ENCODE assay signal across 2 cellular contexts in the genomic region with DNA sequence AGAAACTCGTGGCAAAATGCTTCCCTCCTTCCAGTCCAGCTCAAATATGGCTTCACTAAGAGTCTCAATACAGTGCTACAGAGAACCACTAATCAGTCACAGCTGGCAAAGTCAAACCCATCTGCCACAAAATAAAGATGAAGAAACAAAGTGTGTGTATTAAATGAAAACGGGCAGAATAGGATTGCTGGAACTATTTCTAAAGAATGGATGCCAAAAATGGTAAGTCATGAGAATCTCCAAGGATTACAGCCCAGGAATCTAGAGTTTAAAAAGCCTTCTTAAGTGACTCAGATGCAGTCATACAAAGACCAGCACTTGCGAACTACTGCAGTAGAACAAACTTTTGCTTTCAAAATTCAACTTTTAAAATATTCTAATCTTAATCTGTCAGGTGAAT.
A peak's percentile ranks its signal among the peaks of the same experiment; 100 is the strongest.
TF ChIP-seq lines count a peak whose summit lies in the region.

No MANE protein-coding gene starts in this region.

TF ChIP-seq in IMR-90, 13 proteins besides CTCF, POLR2A, EP300 and RAD21:
- peak; percentile 54 for TF ChIP-seq FOS (IDR thresholded peaks at IDR 0.05; ENCODE audit: low read depth, low read length)
- no peak for TF ChIP-seq NFE2L2 (IDR thresholded peaks at IDR 0.05; ENCODE audit: low read depth, low read length)
- TF ChIP-seq, protein P1, sequence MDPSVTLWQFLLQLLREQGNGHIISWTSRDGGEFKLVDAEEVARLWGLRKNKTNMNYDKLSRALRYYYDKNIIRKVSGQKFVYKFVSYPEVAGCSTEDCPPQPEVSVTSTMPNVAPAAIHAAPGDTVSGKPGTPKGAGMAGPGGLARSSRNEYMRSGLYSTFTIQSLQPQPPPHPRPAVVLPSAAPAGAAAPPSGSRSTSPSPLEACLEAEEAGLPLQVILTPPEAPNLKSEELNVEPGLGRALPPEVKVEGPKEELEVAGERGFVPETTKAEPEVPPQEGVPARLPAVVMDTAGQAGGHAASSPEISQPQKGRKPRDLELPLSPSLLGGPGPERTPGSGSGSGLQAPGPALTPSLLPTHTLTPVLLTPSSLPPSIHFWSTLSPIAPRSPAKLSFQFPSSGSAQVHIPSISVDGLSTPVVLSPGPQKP (IDR thresholded peaks at IDR 0.05; ENCODE audit: borderline replicate concordance, low read depth, low read length): no peak
- TF ChIP-seq USF2 (IDR thresholded peaks at IDR 0.05; ENCODE audit: low read depth, low read length): no peak
- TF ChIP-seq MXI1 (IDR thresholded peaks at IDR 0.05; ENCODE audit: borderline replicate concordance, low read depth, low read length): no peak
- peak; percentile 53; the same call in 1 of the 2 replicates for TF ChIP-seq CEBPB (IDR thresholded peaks at IDR 0.05; ENCODE audit: low read depth, low read length)
- no peak for TF ChIP-seq RCOR1 (IDR thresholded peaks at IDR 0.05; ENCODE audit: insufficient replicate concordance, low read length)
- TF ChIP-seq BHLHE40 (IDR thresholded peaks at IDR 0.05; ENCODE audit: low read depth, low read length): no peak
- TF ChIP-seq CHD1 (IDR thresholded peaks at IDR 0.05; ENCODE audit: low read depth, low read length): no peak
- no peak for TF ChIP-seq SMC3 (IDR thresholded peaks at IDR 0.05; ENCODE audit: low read depth, low read length)
- TF ChIP-seq MAZ (IDR thresholded peaks at IDR 0.05; ENCODE audit: borderline replicate concordance, low read depth, low read length): no peak
- TF ChIP-seq MAFK (IDR thresholded peaks at IDR 0.05; ENCODE audit: low read depth, low read length): peak; percentile 45; the same call in 1 of the 2 replicates
- no peak for TF ChIP-seq RFX5 (IDR thresholded peaks at IDR 0.05; ENCODE audit: low read depth, low read length)
TF ChIP-seq in IMR-90: peak in this region for 3.

TF ChIP-seq in HepG2, 621 proteins besides CTCF, POLR2A, EP300 and RAD21:
- TF ChIP-seq RORA (CRISPR knock-in tag; IDR thresholded peaks at IDR 0.05): no peak
- TF ChIP-seq MYNN (CRISPR knock-in tag; IDR thresholded peaks at IDR 0.05; ENCODE audit: low read depth): no peak
- no peak for TF ChIP-seq ZNF496 (CRISPR knock-in tag; IDR thresholded peaks at IDR 0.05; ENCODE audit: insufficient replicate concordance)
- no peak for TF ChIP-seq ZBTB37 (CRISPR knock-in tag; IDR thresholded peaks at IDR 0.05)
- no peak for TF ChIP-seq ZNF773 (CRISPR knock-in tag; IDR thresholded peaks at IDR 0.05; ENCODE audit: borderline replicate concordance)
- TF ChIP-seq, protein P2, sequence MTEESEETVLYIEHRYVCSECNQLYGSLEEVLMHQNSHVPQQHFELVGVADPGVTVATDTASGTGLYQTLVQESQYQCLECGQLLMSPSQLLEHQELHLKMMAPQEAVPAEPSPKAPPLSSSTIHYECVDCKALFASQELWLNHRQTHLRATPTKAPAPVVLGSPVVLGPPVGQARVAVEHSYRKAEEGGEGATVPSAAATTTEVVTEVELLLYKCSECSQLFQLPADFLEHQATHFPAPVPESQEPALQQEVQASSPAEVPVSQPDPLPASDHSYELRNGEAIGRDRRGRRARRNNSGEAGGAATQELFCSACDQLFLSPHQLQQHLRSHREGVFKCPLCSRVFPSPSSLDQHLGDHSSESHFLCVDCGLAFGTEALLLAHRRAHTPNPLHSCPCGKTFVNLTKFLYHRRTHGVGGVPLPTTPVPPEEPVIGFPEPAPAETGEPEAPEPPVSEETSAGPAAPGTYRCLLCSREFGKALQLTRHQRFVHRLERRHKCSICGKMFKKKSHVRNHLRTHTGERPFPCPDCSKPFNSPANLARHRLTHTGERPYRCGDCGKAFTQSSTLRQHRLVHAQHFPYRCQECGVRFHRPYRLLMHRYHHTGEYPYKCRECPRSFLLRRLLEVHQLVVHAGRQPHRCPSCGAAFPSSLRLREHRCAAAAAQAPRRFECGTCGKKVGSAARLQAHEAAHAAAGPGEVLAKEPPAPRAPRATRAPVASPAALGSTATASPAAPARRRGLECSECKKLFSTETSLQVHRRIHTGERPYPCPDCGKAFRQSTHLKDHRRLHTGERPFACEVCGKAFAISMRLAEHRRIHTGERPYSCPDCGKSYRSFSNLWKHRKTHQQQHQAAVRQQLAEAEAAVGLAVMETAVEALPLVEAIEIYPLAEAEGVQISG (CRISPR knock-in tag; IDR thresholded peaks at IDR 0.05): no peak
- no peak for TF ChIP-seq ZNF564 (CRISPR knock-in tag; IDR thresholded peaks at IDR 0.05)
